ENCODE assay signal across 25 cellular contexts in the genomic region with DNA sequence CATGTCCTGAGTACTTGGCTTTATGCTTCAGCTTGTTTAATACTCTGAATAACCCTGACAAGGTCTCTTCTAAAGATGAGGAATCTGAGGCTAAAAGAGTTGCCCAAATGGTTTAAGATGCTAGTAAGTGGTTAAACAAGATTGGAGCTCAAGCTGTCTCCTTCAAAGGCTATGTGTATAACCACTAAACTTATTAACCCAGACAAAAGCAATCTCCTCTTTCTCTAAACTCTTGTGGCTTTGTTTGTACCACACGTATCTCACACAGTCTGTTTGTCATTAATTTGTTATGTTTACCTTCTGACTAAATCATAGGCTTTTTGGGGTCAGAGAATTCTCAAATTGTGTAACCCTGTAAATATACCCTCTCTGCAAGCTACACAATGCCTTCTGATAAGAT.
"Had no signal": no experiment of that assay in that cellular context is flagged by ENCODE, and none has a peak within 500 bp of the region (broad histone marks: within the 10 kb centered on the region; RNA-seq: fewer than 3 reads in every experiment).

No MANE protein-coding gene starts in this region.

- DNase-seq: activated B cell treated with CpG ODN at 0.5 μM for 24 hours; activated CD4-positive, alpha-beta memory T cell treated with anti-CD3 and anti-CD28 coated beads, Interleukin-2, amount 10 ng/mL, durations not matched to agents 7 days and 5 days; activated CD4-positive, alpha-beta T cell treated with anti-CD3 and anti-CD28 coated beads for 4 hours; activated CD8-positive, alpha-beta memory T cell treated with anti-CD3 and anti-CD28 coated beads, Interleukin-2, amount 10 ng/mL, durations not matched to agents 7 days and 5 days; activated naive CD4-positive, alpha-beta T cell treated with Interleukin-2 at 50 U/mL for 16 hours; activated naive CD8-positive, alpha-beta T cell treated with anti-CD3 and anti-CD28 coated beads, Interleukin-2, amount 10 ng/mL, durations not matched to agents 7 days and 5 days; activated T-cell treated with anti-CD3 and anti-CD28 coated beads, Interleukin-2, amount 50 U/mL, for 1 hour; caudate nucleus; dorsolateral prefrontal cortex; endodermal cell; head of caudate nucleus; kidney; occipital lobe; stimulated activated naive CD8-positive, alpha-beta T cell treated with anti-CD3 and anti-CD28 coated beads, Interleukin-15, Interleukin-2, amounts not matched to agents 100 U/mL and 50 U/mL, for 24 hours; substantia nigra; T-helper 2 cell; uterus had no signal

- H3K27me3 ChIP-seq: gastrocnemius medialis, right atrium auricular region, tibial nerve, uterus had no signal

- H3K9me3 Mint-ChIP-seq: activated B cell treated with CpG ODN at 0.5 μM for 24 hours; activated CD4-positive, alpha-beta memory T cell treated with anti-CD3 and anti-CD28 coated beads, Interleukin-2, amount 10 ng/mL, durations not matched to agents 7 days and 5 days; activated naive CD8-positive, alpha-beta T cell treated with anti-CD3 and anti-CD28 coated beads, Interleukin-2, amount 10 ng/mL, durations not matched to agents 7 days and 5 days; activated T-helper 2 cell treated with anti-CD3 and anti-CD28 coated beads, Interferon-gamma antibody, Interleukin-2, Interleukin-4, amounts not matched to agents 10 μg/mL and 5 μg/mL and 100 μg/mL, durations not matched to agents 14 hours and 24 hours and 36 hours; brain; endodermal cell had no signal

- H3K4me1 Mint-ChIP-seq: activated B cell treated with CpG ODN at 0.5 μM for 24 hours; activated CD4-positive, alpha-beta memory T cell treated with anti-CD3 and anti-CD28 coated beads, Interleukin-2, amount 10 ng/mL, durations not matched to agents 7 days and 5 days; activated CD8-positive, alpha-beta memory T cell treated with anti-CD3 and anti-CD28 coated beads, Interleukin-2, amount 10 ng/mL, durations not matched to agents 7 days and 5 days; activated naive CD8-positive, alpha-beta T cell treated with anti-CD3 and anti-CD28 coated beads, Interleukin-2, amount 10 ng/mL, durations not matched to agents 7 days and 5 days; brain; mesothelial cell of epicardium had no signal

- H3K4me3 Mint-ChIP-seq: activated B cell treated with CpG ODN at 0.5 μM for 24 hours; activated CD4-positive, alpha-beta memory T cell treated with anti-CD3 and anti-CD28 coated beads, Interleukin-2, amount 10 ng/mL, durations not matched to agents 7 days and 5 days; activated CD8-positive, alpha-beta memory T cell treated with anti-CD3 and anti-CD28 coated beads, Interleukin-2, amount 10 ng/mL, durations not matched to agents 7 days and 5 days; activated naive CD8-positive, alpha-beta T cell treated with anti-CD3 and anti-CD28 coated beads, Interleukin-2, amount 10 ng/mL, durations not matched to agents 7 days and 5 days; brain; endodermal cell; mesothelial cell of epicardium had no signal

- H3K4me1 ChIP-seq: gastrocnemius medialis, tibial nerve, uterus had no signal

- FAIRE-seq: colon, kidney had no signal

- H3K36me3 Mint-ChIP-seq: activated CD8-positive, alpha-beta memory T cell treated with anti-CD3 and anti-CD28 coated beads, Interleukin-2, amount 10 ng/mL, durations not matched to agents 7 days and 5 days; activated naive CD8-positive, alpha-beta T cell treated with anti-CD3 and anti-CD28 coated beads, Interleukin-2, amount 10 ng/mL, durations not matched to agents 7 days and 5 days; brain had no signal

- H3K4me3 ChIP-seq: dorsolateral prefrontal cortex, gastrocnemius medialis, lung, right atrium auricular region, tibial nerve, uterus had no signal

- H3K27ac Mint-ChIP-seq: activated B cell treated with CpG ODN at 0.5 μM for 24 hours; activated CD4-positive, alpha-beta memory T cell treated with anti-CD3 and anti-CD28 coated beads, Interleukin-2, amount 10 ng/mL, durations not matched to agents 7 days and 5 days; activated CD8-positive, alpha-beta memory T cell treated with anti-CD3 and anti-CD28 coated beads, Interleukin-2, amount 10 ng/mL, durations not matched to agents 7 days and 5 days; activated naive CD8-positive, alpha-beta T cell treated with anti-CD3 and anti-CD28 coated beads, Interleukin-2, amount 10 ng/mL, durations not matched to agents 7 days and 5 days; activated T-helper 2 cell treated with anti-CD3 and anti-CD28 coated beads, Interferon-gamma antibody, Interleukin-2, Interleukin-4, amounts not matched to agents 10 μg/mL and 5 μg/mL and 100 μg/mL, durations not matched to agents 14 hours and 24 hours and 36 hours; brain; endodermal cell; mesothelial cell of epicardium had no signal

- H3K9me3 ChIP-seq: gastrocnemius medialis, right atrium auricular region, tibial nerve, uterus had no signal

- H3K27ac ChIP-seq: dorsolateral prefrontal cortex, gastrocnemius medialis, right atrium auricular region, tibial nerve, uterus had no signal

- H3K36me3 ChIP-seq: gastrocnemius medialis, right atrium auricular region, tibial nerve, uterus had no signal
